Comparison of ENCODE assay signal across 1 cellular context in the genomic region with DNA sequence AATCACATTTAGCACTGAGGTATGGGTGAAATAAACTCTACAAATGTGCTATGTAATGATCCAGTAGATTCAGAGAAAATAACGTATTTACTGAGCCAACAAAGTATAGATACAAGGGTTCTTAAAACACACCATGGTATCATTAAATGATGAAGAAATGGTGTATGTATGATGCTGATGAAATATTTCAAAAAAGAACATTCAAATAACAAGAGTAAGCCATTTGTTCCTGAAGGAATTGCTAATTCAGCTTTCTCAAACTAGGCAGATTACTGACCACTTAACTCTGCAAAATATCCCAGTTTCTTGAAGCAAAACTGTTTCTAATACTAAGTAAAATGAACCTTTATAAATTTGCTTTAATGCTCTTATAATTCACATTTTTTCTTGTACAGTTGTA.
A peak's percentile ranks its signal among the peaks of the same experiment; 100 is the strongest.
TF ChIP-seq lines count a peak whose summit lies in the region.

No MANE protein-coding gene starts in this region.

TF ChIP-seq in A549, 52 proteins besides CTCF, POLR2A, EP300 and RAD21:
- TF ChIP-seq MAFK (IDR thresholded peaks at IDR 0.05; ENCODE audit: partially characterized antibody): peak; percentile 73
- no peak for TF ChIP-seq FOSB (CRISPR knock-in tag; IDR thresholded peaks at IDR 0.05)
- TF ChIP-seq PBX3 (IDR thresholded peaks at IDR 0.05): no peak
